In genomic region chr5:81513982-81514381, GRCh38 we compare ENCODE assay signal across 9 cellular contexts.
DNase-seq lines count a peak whose midpoint lies in the region; ATAC-seq and TF ChIP-seq lines count a peak whose summit lies in the region.
"Had no signal": no experiment of that assay in that cellular context is flagged by ENCODE, and none has a peak within 500 bp of the region (broad histone marks: within the 10 kb centered on the region; RNA-seq: fewer than 3 reads in every experiment).

No MANE protein-coding gene starts in this region.

- no peak overlapping the region for H3K4me3 ChIP-seq in CD8-positive, alpha-beta T cell (ENCODE audit: low read depth, low read length)
- H3K4me3 ChIP-seq in HCT116 (replicated peaks in 1 of 2; ENCODE audit: low read depth in 1 of 2, low read length in 2 of 2) (no peak overlapping the region), upper lobe of right lung (no peak overlapping the region)

- H3K27ac ChIP-seq in CD8-positive, alpha-beta T cell (ENCODE audit: low read depth, low read length), result no peak overlapping the region
- no peak overlapping the region for H3K27ac ChIP-seq in HCT116 (ENCODE audit: low read depth, low read length)
- H3K27ac ChIP-seq in upper lobe of right lung, result no peak overlapping the region

- peak; percentile 51 for TF ChIP-seq CTCF in CD8-positive, alpha-beta T cell (IDR thresholded peaks at IDR 0.05)
- peak; percentile 20 to 46 (median 22); a peak in 3 of 6 replicates for TF ChIP-seq CTCF in HCT116 (IDR thresholded peaks at IDR 0.05 in 2 of 3, conservative IDR thresholded peaks at IDR 0.05 in 1 of 3; ENCODE audit: borderline replicate concordance in 1 of 3, insufficient read depth in 1 of 3, low read depth in 2 of 3, low read length in 2 of 3)
- TF ChIP-seq CTCF in upper lobe of right lung (IDR thresholded peaks at IDR 0.05), result no peak

- no peaks in the 10 kb centered on the region for H3K9me3 Mint-ChIP-seq in CD8-positive, alpha-beta T cell
- H3K9me3 Mint-ChIP-seq in activated naive CD8-positive, alpha-beta T cell treated with anti-CD3 and anti-CD28 coated beads for 36 hours, result no peaks in the 10 kb centered on the region

- no peak for DNase-seq in CD8-positive, alpha-beta T cell
- no peak for DNase-seq in HCT116 (ENCODE audit: low read depth, low spot score)
- DNase-seq in SK-MEL-5 (ENCODE audit: low read depth, low spot score), result peak; percentile 46
- DNase-seq in iris pigment epithelial cell (ENCODE audit: low read depth), result peak; percentile 2
- DNase-seq in upper lobe of right lung, result no peak
- DNase-seq in NCI-H187 treated with DMSO at 0.1 percent for 48 hours (lab: John Stamatoyannopoulos, UW), result no peak
- DNase-seq in activated naive CD8-positive, alpha-beta T cell treated with anti-CD3 and anti-CD28 coated beads for 36 hours, result no peak
- DNase-seq: activated CD8-positive, alpha-beta memory T cell treated with anti-CD3 and anti-CD28 coated beads, Interleukin-2, amount 50 U/mL, for 48 hours had no signal

- POLR2A ChIA-PET in CD8-positive, alpha-beta T cell (lab: Charles Lee), result no interaction called here
- POLR2A ChIA-PET in HCT116 (lab: Charles Lee), result no interaction called here

- ATAC-seq in CD8-positive, alpha-beta T cell, result peak; percentile 42
- ATAC-seq in HCT116 (peak; percentile 53), GM18907 (IDR thresholded peaks at IDR 0.05; ENCODE audit: unreplicated experiment) (no peak), upper lobe of right lung (no peak)

- no TSS peak for BruUV-seq in HCT116 (replicated peaks; lab: Mats Ljungman, UMichigan)

- CTCF ChIA-PET in CD8-positive, alpha-beta T cell (lab: Charles Lee), result no interaction called here
- CTCF ChIA-PET in HCT116 (lab: Charles Lee), result no interaction called here

- H3K4me2 ChIP-seq in HCT116 (ENCODE audit: low read length), result no peak overlapping the region

- H2AFZ ChIP-seq in HCT116 (ENCODE audit: low read depth, low read length, poor library complexity, severe bottlenecking), result peak overlapping the region; percentile 1

- in situ Hi-C loops in SK-MEL-5 (cut with HindIII; ENCODE audit: low pct_unique_long_range_greater_than_20kb, low sequenced_read_pairs), result no loop called here

- TF ChIP-seq RAD21 in HCT116 (IDR thresholded peaks at IDR 0.05; ENCODE audit: low read depth), result peak; percentile 34; the same call in 1 of the 2 replicates

- no peaks in the 10 kb centered on the region for H3K27me3 ChIP-seq in CD8-positive, alpha-beta T cell (ENCODE audit: insufficient read depth, low read length)
- no peaks in the 10 kb centered on the region for H3K27me3 ChIP-seq in HCT116 (ENCODE audit: insufficient read depth, low read length)
- H3K27me3 ChIP-seq in upper lobe of right lung, result no peaks in the 10 kb centered on the region

- no peak for TF ChIP-seq POLR2A in HCT116 (IDR thresholded peaks at IDR 0.05; ENCODE audit: borderline replicate concordance, extremely low read depth, insufficient read depth, insufficient read length)

- H3K36me3 Mint-ChIP-seq in CD8-positive, alpha-beta T cell, result no peaks in the 10 kb centered on the region
- H3K36me3 Mint-ChIP-seq in activated naive CD8-positive, alpha-beta T cell treated with anti-CD3 and anti-CD28 coated beads for 36 hours, result no peaks in the 10 kb centered on the region

- no peaks in the 10 kb centered on the region for H3K4me1 ChIP-seq in CD8-positive, alpha-beta T cell (ENCODE audit: insufficient read depth, low read length)
- H3K4me1 ChIP-seq in HCT116 (ENCODE audit: control insufficient read depth in 1 of 2, insufficient read depth in 2 of 2, low read length in 2 of 2) (no peaks in the 10 kb centered on the region), upper lobe of right lung (no peaks in the 10 kb centered on the region)

- H4K20me1 ChIP-seq in HCT116 (ENCODE audit: insufficient read depth), result no peaks in the 10 kb centered on the region

- intact Hi-C loops in CD8-positive, alpha-beta T cell (cut with DNase I, micrococcal nuclease), result loop anchor here in 1 of 2 experiments (1.0 to 10.0 kb wide), 3 partner anchors 237 to 711 kb away; partner anchors contain the start of genes ATG10 and SSBP2
- intact Hi-C loops in HCT116 (cut with micrococcal nuclease), result no loop called here
- intact Hi-C loops in upper lobe of right lung (cut with DNase I), result loop anchor here (10.0 kb wide), 1 partner anchor 341 kb away; no protein-coding TSS in a partner anchor

- RAD21 ChIA-PET in HCT116 (lab: Charles Lee; ENCODE audit: low non-redundant PET in 1 of 2, low total read pairs in 2 of 2, uncharacterized antibody in 2 of 2, unreplicated experiment in 2 of 2), result no interaction called here

- no peak overlapping the region for H3K4me3 Mint-ChIP-seq in CD8-positive, alpha-beta T cell
- no peak overlapping the region for H3K4me3 Mint-ChIP-seq in activated naive CD8-positive, alpha-beta T cell treated with anti-CD3 and anti-CD28 coated beads for 36 hours

- no peaks in the 10 kb centered on the region for H3K27me3 Mint-ChIP-seq in CD8-positive, alpha-beta T cell (ENCODE audit: low read depth)
- H3K27me3 Mint-ChIP-seq in activated naive CD8-positive, alpha-beta T cell treated with anti-CD3 and anti-CD28 coated beads for 36 hours, result no peaks in the 10 kb centered on the region

- H3K4me1 Mint-ChIP-seq in CD8-positive, alpha-beta T cell (ENCODE audit: low read depth), result no peaks in the 10 kb centered on the region
- H3K4me1 Mint-ChIP-seq in activated naive CD8-positive, alpha-beta T cell treated with anti-CD3 and anti-CD28 coated beads for 36 hours, result no peaks in the 10 kb centered on the region

- no peaks in the 10 kb centered on the region for H3K36me3 ChIP-seq in CD8-positive, alpha-beta T cell (ENCODE audit: insufficient read depth, low read length)
- H3K36me3 ChIP-seq in HCT116 (ENCODE audit: control insufficient read depth in 1 of 2, insufficient read depth in 2 of 2, low read length in 2 of 2), result no peaks in the 10 kb centered on the region
- H3K36me3 ChIP-seq in upper lobe of right lung, result peaks cover 3% of the 10 kb centered on the region

- H3K79me2 ChIP-seq in HCT116 (ENCODE audit: insufficient read depth, low read length), result no peaks in the 10 kb centered on the region

- no peak overlapping the region for H3K9ac ChIP-seq in HCT116 (ENCODE audit: low read length)

- H3K27ac Mint-ChIP-seq in CD8-positive, alpha-beta T cell, result no peak overlapping the region
- H3K27ac Mint-ChIP-seq in activated naive CD8-positive, alpha-beta T cell treated with anti-CD3 and anti-CD28 coated beads for 36 hours, result no peak overlapping the region

- no peaks in the 10 kb centered on the region for H3K9me2 ChIP-seq in HCT116 (ENCODE audit: insufficient read depth)

- H3K9me3 ChIP-seq in CD8-positive, alpha-beta T cell (ENCODE audit: low read length), result no peaks in the 10 kb centered on the region
- no peaks in the 10 kb centered on the region for H3K9me3 ChIP-seq in HCT116 (ENCODE audit: control insufficient read depth in 1 of 2, insufficient read depth in 1 of 2, low read depth in 1 of 2, low read length in 2 of 2)
- no peaks in the 10 kb centered on the region for H3K9me3 ChIP-seq in upper lobe of right lung

TF ChIP-seq in HCT116, 20 proteins besides CTCF, POLR2A, EP300 and RAD21:
- TF ChIP-seq ZFX (IDR thresholded peaks at IDR 0.05) (no peak), SRF (IDR thresholded peaks at IDR 0.05; ENCODE audit: low read depth) (no peak), SP1 (IDR thresholded peaks at IDR 0.05; ENCODE audit: low read depth) (no peak), SIN3A (IDR thresholded peaks at IDR 0.05; ENCODE audit: low read depth) (no peak), TCF7L2 (IDR thresholded peaks at IDR 0.05; ENCODE audit: borderline replicate concordance, extremely low read depth, insufficient read depth, insufficient read length) (no peak), CBX3 (IDR thresholded peaks at IDR 0.05; ENCODE audit: low read depth) (no peak)
TF ChIP-seq in HCT116: peak in this region for 0.

Comparison
In these comparisons a context has a peak if more than half of its experiments do, and no peak if none do; other contexts are left out.
1. ATAC-seq: peak in CD8-positive, alpha-beta T cell (single experiment) and HCT116 (single experiment); none in GM18907 (single experiment) and upper lobe of right lung (single experiment).
2. DNase-seq: peak in SK-MEL-5 (single experiment) and iris pigment epithelial cell (single experiment); none in CD8-positive, alpha-beta T cell (0 of 7), HCT116 (single experiment), upper lobe of right lung (single experiment), NCI-H187 treated with DMSO at 0.1 percent for 48 hours (single experiment) and activated naive CD8-positive, alpha-beta T cell treated with anti-CD3 and anti-CD28 coated beads for 36 hours (single experiment).